ENCODE assay signal across 18 cellular contexts in the genomic region with DNA sequence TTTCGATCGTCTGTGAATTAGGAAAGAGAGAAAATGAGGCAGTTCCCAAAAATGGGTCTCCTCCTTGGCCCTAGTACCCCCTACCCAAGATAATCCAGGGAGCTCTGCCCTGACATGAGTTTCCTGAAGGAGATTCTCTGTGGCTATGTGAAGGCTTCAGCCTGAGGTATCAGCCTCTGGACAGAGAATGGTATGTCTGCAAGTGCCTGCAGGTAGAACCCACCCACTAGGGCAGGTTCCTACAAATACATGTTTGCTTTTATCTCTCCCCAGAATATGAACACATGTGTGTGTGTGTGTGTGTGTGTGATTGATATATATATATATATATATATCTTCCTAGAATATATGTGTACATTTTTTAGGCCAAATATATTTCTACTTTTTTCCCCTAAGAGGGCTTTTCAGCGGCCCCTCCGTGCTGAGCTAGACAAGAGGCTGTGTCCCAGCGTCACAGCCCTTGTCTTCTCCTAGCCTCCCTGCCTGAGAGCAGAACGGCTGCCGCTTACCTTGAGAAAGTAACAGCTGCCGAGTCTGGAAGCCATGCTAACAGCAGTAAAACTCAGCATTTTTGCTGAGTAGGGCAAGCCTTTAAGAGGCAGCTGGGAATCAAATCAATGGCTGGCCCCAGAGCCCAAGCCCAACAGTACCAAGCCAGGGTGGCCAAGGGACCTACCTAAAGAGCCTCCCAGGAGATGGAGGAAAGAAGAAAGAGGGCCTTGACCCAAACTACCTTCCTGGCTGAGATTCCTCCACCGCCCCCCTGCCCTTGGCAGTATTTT. TPM values are rescaled to one million over a fixed set of nuclear protein-coding genes. Genes with fewer than 3 reads are reported as not detected.
A peak's percentile ranks its signal among the peaks of the same experiment; 100 is the strongest.
DNase-seq lines count a peak whose midpoint lies in the region; ATAC-seq and TF ChIP-seq lines count a peak whose summit lies in the region.
"Had no signal": no experiment of that assay in that cellular context is flagged by ENCODE, and none has a peak within 500 bp of the region (broad histone marks: within the 10 kb centered on the region; RNA-seq: fewer than 3 reads in every experiment).

No MANE protein-coding gene starts in this region.

- peaks cover 19% of the 10 kb centered on the region for H3K4me1 Mint-ChIP-seq in mesothelial cell of epicardium
- H3K4me1 Mint-ChIP-seq in activated CD4-positive, alpha-beta memory T cell treated with anti-CD3 and anti-CD28 coated beads, Interleukin-2, amount 10 ng/mL, durations not matched to agents 7 days and 5 days: no peaks in the 10 kb centered on the region
- H3K4me1 Mint-ChIP-seq in CD4-positive, alpha-beta T cell (ENCODE audit: low read depth): no peaks in the 10 kb centered on the region

- peaks cover 22% of the 10 kb centered on the region for H3K27me3 ChIP-seq in CD4-positive, alpha-beta T cell (ENCODE audit: control insufficient read depth, insufficient read depth, low read length)

- peak overlapping the region; percentile 81 for H3K4me3 Mint-ChIP-seq in mesothelial cell of epicardium
- H3K4me3 Mint-ChIP-seq in activated CD4-positive, alpha-beta memory T cell treated with anti-CD3 and anti-CD28 coated beads, Interleukin-2, amount 10 ng/mL, durations not matched to agents 7 days and 5 days: no peak overlapping the region
- no peak overlapping the region for H3K4me3 Mint-ChIP-seq in CD4-positive, alpha-beta T cell
- H3K4me3 Mint-ChIP-seq: activated CD8-positive, alpha-beta T cell treated with anti-CD3 and anti-CD28 coated beads for 36 hours; activated naive CD8-positive, alpha-beta T cell; CD8-positive, alpha-beta T cell had no signal

- no peaks in the 10 kb centered on the region for H3K36me3 Mint-ChIP-seq in mesothelial cell of epicardium
- H3K36me3 Mint-ChIP-seq in activated CD4-positive, alpha-beta memory T cell treated with anti-CD3 and anti-CD28 coated beads, Interleukin-2, amount 10 ng/mL, durations not matched to agents 7 days and 5 days (ENCODE audit: low read depth): peaks cover 3% of the 10 kb centered on the region
- peaks cover 3% of the 10 kb centered on the region for H3K36me3 Mint-ChIP-seq in CD4-positive, alpha-beta T cell (ENCODE audit: low read depth)
- H3K36me3 Mint-ChIP-seq: activated naive CD8-positive, alpha-beta T cell; CD8-positive, alpha-beta T cell had no signal

- no peak overlapping the region for H3K27ac Mint-ChIP-seq in mesothelial cell of epicardium
- H3K27ac Mint-ChIP-seq in activated CD4-positive, alpha-beta memory T cell treated with anti-CD3 and anti-CD28 coated beads, Interleukin-2, amount 10 ng/mL, durations not matched to agents 7 days and 5 days: no peak overlapping the region
- no peak overlapping the region for H3K27ac Mint-ChIP-seq in CD4-positive, alpha-beta T cell
- H3K27ac Mint-ChIP-seq: activated CD8-positive, alpha-beta T cell treated with anti-CD3 and anti-CD28 coated beads for 36 hours; activated naive CD8-positive, alpha-beta T cell; CD8-positive, alpha-beta T cell had no signal

- H3K27me3 Mint-ChIP-seq in mesothelial cell of epicardium (ENCODE audit: low read depth): peaks cover 65% of the 10 kb centered on the region
- peaks cover 21% of the 10 kb centered on the region for H3K27me3 Mint-ChIP-seq in activated CD4-positive, alpha-beta memory T cell treated with anti-CD3 and anti-CD28 coated beads, Interleukin-2, amount 10 ng/mL, durations not matched to agents 7 days and 5 days
- H3K27me3 Mint-ChIP-seq in CD4-positive, alpha-beta T cell: peaks cover 69% of the 10 kb centered on the region

- no peaks in the 10 kb centered on the region for H3K9me3 ChIP-seq in CD4-positive, alpha-beta T cell (ENCODE audit: control insufficient read depth, low read length)
- H3K9me3 ChIP-seq: heart right ventricle had no signal

- H3K27ac ChIP-seq in caudate nucleus (ENCODE audit: low read depth, low read length): peak overlapping the region; percentile 63
- no peak overlapping the region for H3K27ac ChIP-seq in CD4-positive, alpha-beta T cell (ENCODE audit: low read depth, low read length)
- H3K27ac ChIP-seq: heart right ventricle had no signal

- POLR2A ChIA-PET in activated CD4-positive, alpha-beta memory T cell treated with anti-CD3 and anti-CD28 coated beads, Interleukin-2, amount 10 ng/mL, durations not matched to agents 7 days and 5 days (lab: Charles Lee): no interaction called here
- POLR2A ChIA-PET in CD4-positive, alpha-beta T cell (lab: Charles Lee): no interaction called here

- DNase-seq in DMS 273 treated with DMSO at 0.1 percent for 48 hours (lab: John Stamatoyannopoulos, UW): peak; percentile 12
- peak; percentile 79 for DNase-seq in NCI-H2171 treated with DMSO at 0.1 percent for 48 hours (lab: John Stamatoyannopoulos, UW)
- peak in 12 of 61 donors; percentile 15 to 47 (median 29) for DNase-seq in caudate nucleus (lab: John Stamatoyannopoulos, UW)
- DNase-seq in mesothelial cell of epicardium (ENCODE audit: low spot score in 2 of 2, unreplicated experiment in 2 of 2): no peak
- no peak for DNase-seq in activated CD4-positive, alpha-beta memory T cell treated with anti-CD3 and anti-CD28 coated beads, Interleukin-2, amount 10 ng/mL, durations not matched to agents 7 days and 5 days
- DNase-seq in activated naive CD4-positive, alpha-beta T cell treated with Interleukin-2 at 50 U/mL for 16 hours: no peak
- no peak for DNase-seq in AG08396 (ENCODE audit: low spot score)
- no peak for DNase-seq in CD4-positive, alpha-beta T cell
- DNase-seq: activated CD8-positive, alpha-beta T cell treated with anti-CD3 and anti-CD28 coated beads for 36 hours; activated T-cell treated with anti-CD3 and anti-CD28 coated beads, Interleukin-2, amount 50 U/mL, for 48 hours; CD8-positive, alpha-beta T cell; heart right ventricle; NCI-H1436 treated with DMSO at 0.1 percent for 48 hours; RPMI8226; stimulated activated CD4-positive, alpha-beta T cell treated with anti-CD3 and anti-CD28 coated beads, Interleukin-2, amount 100 ng/mL, for 24 hours had no signal

- intact Hi-C loops in CD4-positive, alpha-beta T cell (cut with DNase I, micrococcal nuclease): no loop called here

- no peak for ATAC-seq in CD4-positive, alpha-beta T cell (ENCODE audit: poor library complexity)
- ATAC-seq: activated CD8-positive, alpha-beta T cell treated with anti-CD3 and anti-CD28 coated beads for 36 hours; CD8-positive, alpha-beta T cell; heart right ventricle; sciatic nerve had no signal

- H3K9me3 Mint-ChIP-seq in mesothelial cell of epicardium: no peaks in the 10 kb centered on the region
- H3K9me3 Mint-ChIP-seq in activated CD4-positive, alpha-beta memory T cell treated with anti-CD3 and anti-CD28 coated beads, Interleukin-2, amount 10 ng/mL, durations not matched to agents 7 days and 5 days: peaks cover 5% of the 10 kb centered on the region
- H3K9me3 Mint-ChIP-seq in CD4-positive, alpha-beta T cell: peaks cover 12% of the 10 kb centered on the region

- CTCF ChIA-PET in activated CD4-positive, alpha-beta memory T cell treated with anti-CD3 and anti-CD28 coated beads, Interleukin-2, amount 10 ng/mL, durations not matched to agents 7 days and 5 days (lab: Charles Lee): no interaction called here
- CTCF ChIA-PET in CD4-positive, alpha-beta T cell (lab: Charles Lee): no interaction called here

- TF ChIP-seq CTCF in mesothelial cell of epicardium (IDR thresholded peaks at IDR 0.05; ENCODE audit: unreplicated experiment): no peak
- TF ChIP-seq CTCF in CD4-positive, alpha-beta T cell (IDR thresholded peaks at IDR 0.05): no peak

RNA-seq across cellular contexts. Expression of gene BRINP1, which starts 2.1 kb away (rescaled TPM):
- 11.4 to 13.2 TPM (median 13.0 TPM) in 3 replicates for total RNA-seq in mesothelial cell of epicardium
- total RNA-seq in activated CD4-positive, alpha-beta memory T cell treated with anti-CD3 and anti-CD28 coated beads, Interleukin-2, amount 10 ng/mL, durations not matched to agents 7 days and 5 days: not detected
- not detected for total RNA-seq in CD4-positive, alpha-beta T cell
- total RNA-seq: activated CD8-positive, alpha-beta T cell treated with anti-CD3 and anti-CD28 coated beads for 36 hours; CD8-positive, alpha-beta T cell; HT1080; sciatic nerve had no signal

Comparison
In these comparisons a context has a peak if more than half of its experiments do, and no peak if none do; other contexts are left out.
1. DNase-seq: peak in DMS 273 treated with DMSO at 0.1 percent for 48 hours (single experiment) and NCI-H2171 treated with DMSO at 0.1 percent for 48 hours (single experiment); none in mesothelial cell of epicardium (0 of 2), activated CD4-positive, alpha-beta memory T cell treated with anti-CD3 and anti-CD28 coated beads, Interleukin-2, amount 10 ng/mL, durations not matched to agents 7 days and 5 days (single experiment), activated naive CD4-positive, alpha-beta T cell treated with Interleukin-2 at 50 U/mL for 16 hours (single experiment), AG08396 (single experiment) and CD4-positive, alpha-beta T cell (0 of 10).
2. RNA of gene BRINP1, which starts 2.1 kb away (total RNA-seq): 11.4 to 13.2 TPM in mesothelial cell of epicardium; not detected in activated CD4-positive, alpha-beta memory T cell treated with anti-CD3 and anti-CD28 coated beads, Interleukin-2, amount 10 ng/mL, durations not matched to agents 7 days and 5 days and not detected in CD4-positive, alpha-beta T cell; every median in the first group is over 10 times any median in the second.